Comparison of ENCODE assay signal across 18 cellular contexts in genomic region chr19:16615788-16616187, GRCh38. TPM values are rescaled to one million over a fixed set of nuclear protein-coding genes. Genes with fewer than 3 reads are reported as not detected.
DNase-seq lines count a peak whose midpoint lies in the region; ATAC-seq and TF ChIP-seq lines count a peak whose summit lies in the region.
"Had no signal": no experiment of that assay in that cellular context is flagged by ENCODE, and none has a peak within 500 bp of the region (broad histone marks: within the 10 kb centered on the region; RNA-seq: fewer than 3 reads in every experiment).

No MANE protein-coding gene starts in this region.

- no peak overlapping the region for H3K23ac ChIP-seq in IMR-90 (ENCODE audit: low read depth, low read length)

- no peaks in the 10 kb centered on the region for H3K36me3 Mint-ChIP-seq in T-helper 1 cell treated with Interleukin-12 subunit alpha and Interleukin-12 subunit beta and Interleukin-4 antibody, amounts not matched to agents 30 μg/mL and 1 μg/mL, for 36 hours (ENCODE audit: low read depth)
- H3K36me3 Mint-ChIP-seq: activated CD4-positive, alpha-beta memory T cell treated with anti-CD3 and anti-CD28 coated beads for 36 hours had no signal

- H3K9me3 Mint-ChIP-seq in T-helper 1 cell treated with Interleukin-12 subunit alpha and Interleukin-12 subunit beta and Interleukin-4 antibody, amounts not matched to agents 30 μg/mL and 1 μg/mL, for 36 hours: no peaks in the 10 kb centered on the region
- H3K9me3 Mint-ChIP-seq: activated CD4-positive, alpha-beta memory T cell treated with anti-CD3 and anti-CD28 coated beads for 36 hours; CD8-positive, alpha-beta T cell; HFFc6 had no signal

- H3K9ac ChIP-seq in IMR-90 (ENCODE audit: low read depth, low read length): no peak overlapping the region

- H3K36me3 ChIP-seq in IMR-90 (ENCODE audit: control insufficient read depth, insufficient read depth, low read length) (no peaks in the 10 kb centered on the region), neutrophil (no peaks in the 10 kb centered on the region), tibial nerve (no peaks in the 10 kb centered on the region)
- H3K36me3 ChIP-seq: colonic mucosa, right lobe of liver had no signal

- H4K5ac ChIP-seq in IMR-90 (ENCODE audit: low read depth, low read length): no peak overlapping the region

- CTCF ChIA-PET in IMR-90 (lab: Yijun Ruan, JAX): no interaction called here

- no peak for TF ChIP-seq POLR2A in IMR-90 (IDR thresholded peaks at IDR 0.05; ENCODE audit: low read depth, low read length)
- TF ChIP-seq POLR2A in tibial nerve (IDR thresholded peaks at IDR 0.05): no peak

- WGBS in IMR-90 (ENCODE audit: extremely low coverage in 2 of 2, insufficient read length in 1 of 2), 2 experiments: no CpG with 5 or more reads among the region's 1 CpG
- WGBS in tibial nerve, 2 donors: 31 to 36% methylated on average over 1 of the region's 1 CpG

- intact Hi-C loops in IMR-90 (cut with micrococcal nuclease): no loop called here

- H3K4me3 ChIP-seq in IMR-90 (ENCODE audit: insufficient read depth, low read depth, low read length) (no peak overlapping the region), neutrophil (ENCODE audit: low read depth in 1 of 2, low read length in 1 of 2) (no peak overlapping the region), tibial nerve (no peak overlapping the region)
- H3K4me3 ChIP-seq: colonic mucosa, right lobe of liver, testis had no signal

- peak overlapping the region; percentile 38 for H3K27ac Mint-ChIP-seq in T-helper 1 cell treated with Interleukin-12 subunit alpha and Interleukin-12 subunit beta and Interleukin-4 antibody, amounts not matched to agents 30 μg/mL and 1 μg/mL, for 36 hours
- H3K27ac Mint-ChIP-seq: activated CD4-positive, alpha-beta memory T cell treated with anti-CD3 and anti-CD28 coated beads for 36 hours; HFFc6 had no signal

- H3K4me3 Mint-ChIP-seq in T-helper 1 cell treated with Interleukin-12 subunit alpha and Interleukin-12 subunit beta and Interleukin-4 antibody, amounts not matched to agents 30 μg/mL and 1 μg/mL, for 36 hours: no peak overlapping the region
- H3K4me3 Mint-ChIP-seq: activated CD4-positive, alpha-beta memory T cell treated with anti-CD3 and anti-CD28 coated beads for 36 hours; HFFc6 had no signal

- no peak overlapping the region for H3K4me2 ChIP-seq in IMR-90 (ENCODE audit: low read depth, low read length)

- no peak overlapping the region for H3K56ac ChIP-seq in IMR-90 (ENCODE audit: extremely low read depth, insufficient read depth, low read length)

- no peak for TF ChIP-seq EP300 in tibial nerve (IDR thresholded peaks at IDR 0.05)

- H2AFZ ChIP-seq in IMR-90 (replicated peaks; ENCODE audit: low read length, poor library complexity): no peak overlapping the region

- no peak for TF ChIP-seq CTCF in IMR-90 (conservative IDR thresholded peaks at IDR 0.05; ENCODE audit: low read depth, low read length)
- TF ChIP-seq CTCF in neutrophil (IDR thresholded peaks at IDR 0.05): no peak
- no peak for TF ChIP-seq CTCF in tibial nerve (IDR thresholded peaks at IDR 0.05)

- no peaks in the 10 kb centered on the region for H3K27me3 Mint-ChIP-seq in T-helper 1 cell treated with Interleukin-12 subunit alpha and Interleukin-12 subunit beta and Interleukin-4 antibody, amounts not matched to agents 30 μg/mL and 1 μg/mL, for 36 hours (ENCODE audit: low read depth)
- H3K27me3 Mint-ChIP-seq: activated CD4-positive, alpha-beta memory T cell treated with anti-CD3 and anti-CD28 coated beads for 36 hours had no signal

- H3K9me3 ChIP-seq in IMR-90 (ENCODE audit: control insufficient read depth, insufficient read depth, low read length) (no peaks in the 10 kb centered on the region), neutrophil (no peaks in the 10 kb centered on the region), tibial nerve (no peaks in the 10 kb centered on the region)
- H3K9me3 ChIP-seq: colonic mucosa, right lobe of liver, testis had no signal

- H4K91ac ChIP-seq in IMR-90 (ENCODE audit: insufficient read depth, low read depth, low read length): no peak overlapping the region

- peaks cover 97% of the 10 kb centered on the region for H4K20me1 ChIP-seq in IMR-90 (ENCODE audit: insufficient read depth, low read length)

- H3K18ac ChIP-seq in IMR-90 (ENCODE audit: low read depth, low read length): no peak overlapping the region

- no peak overlapping the region for H4K8ac ChIP-seq in IMR-90 (ENCODE audit: low read depth in 2 of 2, low read length in 2 of 2)

- H3K27ac ChIP-seq in IMR-90 (ENCODE audit: insufficient read depth, low read length) (no peak overlapping the region), neutrophil (peak overlapping the region; percentile 4), tibial nerve (no peak overlapping the region)
- H3K27ac ChIP-seq: colonic mucosa, right lobe of liver, testis had no signal

- H3K9me1 ChIP-seq in IMR-90 (ENCODE audit: insufficient read depth, low read length): peaks cover 67% of the 10 kb centered on the region

- dilution Hi-C loops in IMR-90 (cut with HindIII; ENCODE audit: low sequenced_read_pairs, unreplicated experiment): no loop called here

- BruUV-seq in IMR-90 (replicated peaks; lab: Mats Ljungman, UMichigan): no TSS peak

- peaks cover 45% of the 10 kb centered on the region for H3K4me1 Mint-ChIP-seq in T-helper 1 cell treated with Interleukin-12 subunit alpha and Interleukin-12 subunit beta and Interleukin-4 antibody, amounts not matched to agents 30 μg/mL and 1 μg/mL, for 36 hours (ENCODE audit: low read depth)

- H3K4me1 ChIP-seq in IMR-90 (ENCODE audit: control insufficient read depth, insufficient read depth, low read length) (peaks cover 6% of the 10 kb centered on the region; the same call in 1 of the 2 replicates), neutrophil (ENCODE audit: control insufficient read depth in 1 of 2, insufficient read depth in 1 of 2, low read depth in 1 of 2, low read length in 1 of 2) (peaks cover 64 to 78% of the 10 kb centered on the region in 2 experiments), tibial nerve (peaks cover 0 to 94% (median 22%) of the 10 kb centered on the region in 4 donors)
- H3K4me1 ChIP-seq: colonic mucosa had no signal

- POLR2A ChIA-PET in IMR-90 (lab: Charles Lee; ENCODE audit: unreplicated experiment): no interaction called here

- DNase-seq in T-helper 1 cell: no peak
- DNase-seq in IMR-90: no peak
- DNase-seq in amniotic epithelial cell (ENCODE audit: low read depth): peak; percentile 49
- DNase-seq in NK-92 (lab: John Stamatoyannopoulos, UW; ENCODE audit: unreplicated experiment): no peak
- no peak for DNase-seq in tibial nerve (ENCODE audit: low spot score in 2 of 2)
- DNase-seq: activated CD4-positive, alpha-beta memory T cell treated with anti-CD3 and anti-CD28 coated beads for 36 hours; CD8-positive, alpha-beta T cell; colonic mucosa; HFFc6; NCI-H1417; right lobe of liver; SHP77; stimulated activated CD4-positive, alpha-beta T cell treated with anti-CD3 and anti-CD28 coated beads, Interleukin-1b, Interleukin-23, amount 100 ng/mL, for 48 hours; testis had no signal

- no peak for TF ChIP-seq RAD21 in IMR-90 (IDR thresholded peaks at IDR 0.05; ENCODE audit: low read length)

- no peak overlapping the region for H3K14ac ChIP-seq in IMR-90 (replicated peaks; ENCODE audit: low read depth, low read length)

- H2AK9ac ChIP-seq in IMR-90 (replicated peaks; ENCODE audit: low read depth, low read length, poor library complexity): no peak overlapping the region

- no peak overlapping the region for H2BK15ac ChIP-seq in IMR-90 (ENCODE audit: low read depth, low read length)

- H3K4ac ChIP-seq in IMR-90 (ENCODE audit: low read depth, low read length): no peak overlapping the region

- H3K79me1 ChIP-seq in IMR-90 (ENCODE audit: low read depth in 1 of 2, low read length in 2 of 2): peaks cover 41 to 96% of the 10 kb centered on the region in 2 experiments

- H2BK20ac ChIP-seq in IMR-90 (ENCODE audit: low read depth, low read length): no peak overlapping the region

- in situ Hi-C loops in IMR-90 (cut with MboI; ENCODE audit: low sequenced_read_pairs): no loop called here

- peak; percentile 9; the same call in 1 of the 2 replicates for ATAC-seq in IMR-90 (ENCODE audit: low read depth)
- ATAC-seq in HG03045 (IDR thresholded peaks at IDR 0.05; ENCODE audit: unreplicated experiment): no peak
- ATAC-seq: CD8-positive, alpha-beta T cell; esophagus mucosa; right lobe of liver had no signal

- no peak overlapping the region for H2BK120ac ChIP-seq in IMR-90 (ENCODE audit: low read depth, low read length)

- H2BK5ac ChIP-seq in IMR-90 (ENCODE audit: low read depth, low read length, poor library complexity, severe bottlenecking): no peak overlapping the region

- no peaks in the 10 kb centered on the region for H3K27me3 ChIP-seq in IMR-90 (ENCODE audit: control insufficient read depth, insufficient read depth, low read length)
- no peaks in the 10 kb centered on the region for H3K27me3 ChIP-seq in neutrophil
- H3K27me3 ChIP-seq in tibial nerve: no peaks in the 10 kb centered on the region
- H3K27me3 ChIP-seq: colonic mucosa, right lobe of liver, testis had no signal

- H2AK5ac ChIP-seq in IMR-90 (ENCODE audit: low read depth, low read length): no peak overlapping the region

TF ChIP-seq in IMR-90, 13 proteins besides CTCF, POLR2A, EP300 and RAD21 (continues in another document):
- TF ChIP-seq MXI1 (IDR thresholded peaks at IDR 0.05; ENCODE audit: borderline replicate concordance, low read depth, low read length) (no peak), FOS (IDR thresholded peaks at IDR 0.05; ENCODE audit: low read depth, low read length) (no peak)

RNA-seq across cellular contexts. Expression of gene MED26, which starts 12.2 kb away (rescaled TPM):
- total RNA-seq in IMR-90 (2012; rRNA removed) (2.0 and 2.8 TPM in 2 replicates), tibial nerve (10 to 100 TPM in 2 of 4 donors, 1 to 10 TPM in 2; 6.1 to 14.2 (median 11.7) TPM)
- 4.0 and 4.9 TPM in 2 replicates for polyA plus RNA-seq in IMR-90 (2012; rRNA removed)
- polyA plus RNA-seq in IMR-90 (2012; cell fraction: cytosol; rRNA removed): 2.8 and 5.3 TPM in 2 replicates
- 7.1 and 11.7 TPM in 2 replicates for polyA plus RNA-seq in IMR-90 (2012; cell fraction: nucleus; rRNA removed; ENCODE audit: low replicate concordance)

RNA-seq across cellular contexts. Expression of gene SLC35E1, which starts 43.6 kb away (rescaled TPM):
- total RNA-seq in IMR-90 (2012; rRNA removed) (22.6 and 25.8 TPM in 2 replicates), tibial nerve (10 to 100 TPM; 24.9 to 29.5 (median 28.0) TPM)
- 38.0 and 46.7 TPM in 2 replicates for polyA plus RNA-seq in IMR-90 (2012; rRNA removed)
- polyA plus RNA-seq in IMR-90 (2012; cell fraction: cytosol; rRNA removed): 18.1 and 27.8 TPM in 2 replicates
- 33.2 and 71.8 TPM in 2 replicates for polyA plus RNA-seq in IMR-90 (2012; cell fraction: nucleus; rRNA removed; ENCODE audit: low replicate concordance)

RNA-seq across cellular contexts. Expression of gene SMIM7, which starts 44.2 kb away (rescaled TPM):
- total RNA-seq in IMR-90 (2012; rRNA removed) (55.7 and 68.6 TPM in 2 replicates), tibial nerve (100 to 1,000 TPM; 105 to 175 (median 132) TPM)
- polyA plus RNA-seq in IMR-90 (2012; rRNA removed): 64.8 and 66.5 TPM in 2 replicates
- 32.4 and 73.7 TPM in 2 replicates for polyA plus RNA-seq in IMR-90 (2012; cell fraction: cytosol; rRNA removed)
- polyA plus RNA-seq in IMR-90 (2012; cell fraction: nucleus; rRNA removed; ENCODE audit: low replicate concordance): 15.9 and 45.2 TPM in 2 replicates

RNA-seq across cellular contexts. Expression of gene TMEM38A, which starts 45.2 kb away (rescaled TPM):
- 1.4 and 2.0 TPM in 2 replicates for total RNA-seq in IMR-90 (2012; rRNA removed)
- polyA plus RNA-seq in IMR-90 (2012; rRNA removed): 1.3 and 2.2 TPM in 2 replicates
- polyA plus RNA-seq in IMR-90 (2012; cell fraction: cytosol; rRNA removed): 1.3 and 2.7 TPM in 2 replicates
- 1.7 and 1.9 TPM in 2 replicates for polyA plus RNA-seq in IMR-90 (2012; cell fraction: nucleus; rRNA removed; ENCODE audit: low replicate concordance)
- 1 to 10 TPM; 3.3 to 7.3 (median 3.6) TPM for total RNA-seq in tibial nerve
